Comparison of ENCODE assay signal across 11 cellular contexts in the genomic region with DNA sequence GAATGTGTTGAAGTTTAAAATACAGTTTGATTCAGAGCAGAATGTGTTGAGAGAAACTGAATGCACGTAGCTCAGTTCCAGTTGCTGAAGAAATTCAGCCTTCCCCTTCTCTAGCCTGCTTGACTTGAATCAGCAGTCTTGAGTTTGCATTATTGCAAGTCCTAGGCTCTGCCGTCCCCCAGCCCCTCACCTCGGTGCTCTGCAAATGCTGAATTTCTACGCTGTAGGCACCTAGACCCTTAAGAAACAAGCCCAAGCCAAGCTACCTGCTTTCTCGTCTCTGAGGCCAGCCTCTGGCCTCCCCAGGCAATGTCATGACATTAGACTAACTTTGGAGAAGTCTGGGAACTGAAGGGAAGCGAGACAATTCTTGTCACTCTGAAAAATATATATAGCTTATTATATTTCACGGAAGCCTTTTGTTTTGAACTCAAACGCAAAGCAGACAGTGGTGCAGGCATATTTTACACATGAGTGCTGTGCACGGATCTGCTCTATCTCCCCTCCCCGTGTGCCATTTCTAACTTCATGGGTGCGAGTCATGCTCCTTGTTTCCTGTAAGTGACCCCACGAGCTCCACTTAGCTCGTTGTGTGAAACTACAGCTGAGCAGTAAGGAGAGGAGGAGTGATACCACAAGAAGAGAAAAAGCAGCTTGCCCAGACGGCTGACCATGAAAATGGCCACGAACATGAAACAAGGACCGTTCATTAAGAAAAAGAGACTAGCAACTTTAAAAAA.
DNase-seq lines count a peak whose midpoint lies in the region; ATAC-seq and TF ChIP-seq lines count a peak whose summit lies in the region.
"Had no signal": no experiment of that assay in that cellular context is flagged by ENCODE, and none has a peak within 500 bp of the region (broad histone marks: within the 10 kb centered on the region; RNA-seq: fewer than 3 reads in every experiment).

No MANE protein-coding gene starts in this region.

- H3K79me2 ChIP-seq in DOHH2 (ENCODE audit: control insufficient read depth, low read length), result no peaks in the 10 kb centered on the region

- peak overlapping the region; percentile 9 for H3K4me3 Mint-ChIP-seq in activated CD8-positive, alpha-beta T cell treated with anti-CD3 and anti-CD28 coated beads for 36 hours

- peaks cover 36% of the 10 kb centered on the region for H3K4me1 ChIP-seq in DOHH2 (ENCODE audit: control insufficient read depth, low read length)

- intact Hi-C loops in activated CD8-positive, alpha-beta T cell treated with anti-CD3 and anti-CD28 coated beads for 36 hours (cut with micrococcal nuclease), result no loop called here

- no peak overlapping the region for H3K27ac ChIP-seq in DOHH2 (ENCODE audit: low read depth, low read length)
- H3K27ac ChIP-seq: KMS-11 had no signal

- no peaks in the 10 kb centered on the region for H3F3A ChIP-seq in DOHH2 (ENCODE audit: control insufficient read depth, insufficient read depth)

- TF ChIP-seq CTCF in DOHH2 (IDR thresholded peaks at IDR 0.05; ENCODE audit: low read depth, low read length, poor library complexity, severe bottlenecking), result no peak
- no peak for TF ChIP-seq CTCF in activated CD8-positive, alpha-beta T cell treated with anti-CD3 and anti-CD28 coated beads for 36 hours (IDR thresholded peaks at IDR 0.05)

- H3K4me1 Mint-ChIP-seq in activated CD8-positive, alpha-beta T cell treated with anti-CD3 and anti-CD28 coated beads for 36 hours (ENCODE audit: low read depth), result peaks cover 69% of the 10 kb centered on the region

- peaks cover 29% of the 10 kb centered on the region for H3K27me3 ChIP-seq in DOHH2 (ENCODE audit: control insufficient read depth, low read length)

- POLR2A ChIA-PET in activated CD8-positive, alpha-beta T cell treated with anti-CD3 and anti-CD28 coated beads for 36 hours (lab: Charles Lee), result interaction anchor here (1.4 to 8.5 kb wide), 5 partner anchors 11 to 184 kb away, joined by 4 to 53 read pairs (median 5); partner anchors contain the start of gene IRF4

- H3K36me3 Mint-ChIP-seq in activated CD8-positive, alpha-beta T cell treated with anti-CD3 and anti-CD28 coated beads for 36 hours (ENCODE audit: low read depth), result no peaks in the 10 kb centered on the region

- H3K9me3 Mint-ChIP-seq in activated CD8-positive, alpha-beta T cell treated with anti-CD3 and anti-CD28 coated beads for 36 hours, result no peaks in the 10 kb centered on the region

- H4K20me1 ChIP-seq in DOHH2 (ENCODE audit: control insufficient read depth, insufficient read depth, low read depth, low read length), result no peaks in the 10 kb centered on the region

- TF ChIP-seq POLR2A in GM18526 (IDR thresholded peaks at IDR 0.05; ENCODE audit: extremely low read depth, insufficient read length), result peak; percentile 15

- no peak overlapping the region for H3K4me3 ChIP-seq in DOHH2 (ENCODE audit: low read length)

- no peaks in the 10 kb centered on the region for H3K9me3 ChIP-seq in DOHH2 (ENCODE audit: control insufficient read depth, insufficient read depth, low read length)

- no peaks in the 10 kb centered on the region for H3K9me2 ChIP-seq in DOHH2 (replicated peaks; ENCODE audit: control insufficient read depth, low read length)

- CTCF ChIA-PET in activated CD8-positive, alpha-beta T cell treated with anti-CD3 and anti-CD28 coated beads for 36 hours (lab: Charles Lee), result interaction anchor here (1.2 kb wide), 2 partner anchors 30 to 171 kb away, joined by 3 read pairs; partner anchors contain the start of gene IRF4

- peak; percentile 57 for DNase-seq in activated CD8-positive, alpha-beta T cell treated with anti-CD3 and anti-CD28 coated beads for 36 hours
- DNase-seq in islet precursor cell (peak; percentile 74), NCI-H1417 (lab: John Stamatoyannopoulos, UW) (no peak), NCI-H2081 treated with DMSO at 0.1 percent for 48 hours (lab: John Stamatoyannopoulos, UW) (no peak)
- DNase-seq: cerebellar nuclear complex, NCI-H69, substantia nigra had no signal

- H3K36me3 ChIP-seq in DOHH2 (ENCODE audit: control insufficient read depth, low read length), result no peaks in the 10 kb centered on the region

- no peak for ATAC-seq in activated CD8-positive, alpha-beta T cell treated with anti-CD3 and anti-CD28 coated beads for 36 hours
- ATAC-seq in GM21825 (IDR thresholded peaks at IDR 0.05; ENCODE audit: unreplicated experiment), result no peak

- H3K27me3 Mint-ChIP-seq in activated CD8-positive, alpha-beta T cell treated with anti-CD3 and anti-CD28 coated beads for 36 hours, result no peaks in the 10 kb centered on the region

- H3K27ac Mint-ChIP-seq in activated CD8-positive, alpha-beta T cell treated with anti-CD3 and anti-CD28 coated beads for 36 hours, result peak overlapping the region; percentile 63

- H3K4me2 ChIP-seq in DOHH2 (ENCODE audit: low read length), result peak overlapping the region; percentile 7; the same call in 1 of the 2 replicates
- H3K4me2 ChIP-seq: KMS-11 had no signal

Comparison
In these comparisons a context has a peak if more than half of its experiments do, and no peak if none do; other contexts are left out.
1. DNase-seq: peak in activated CD8-positive, alpha-beta T cell treated with anti-CD3 and anti-CD28 coated beads for 36 hours (single experiment) and islet precursor cell (single experiment); none in NCI-H1417 (0 of 3) and NCI-H2081 treated with DMSO at 0.1 percent for 48 hours (single experiment).